Comparison of ENCODE assay signal across 18 cellular contexts in the genomic region with DNA sequence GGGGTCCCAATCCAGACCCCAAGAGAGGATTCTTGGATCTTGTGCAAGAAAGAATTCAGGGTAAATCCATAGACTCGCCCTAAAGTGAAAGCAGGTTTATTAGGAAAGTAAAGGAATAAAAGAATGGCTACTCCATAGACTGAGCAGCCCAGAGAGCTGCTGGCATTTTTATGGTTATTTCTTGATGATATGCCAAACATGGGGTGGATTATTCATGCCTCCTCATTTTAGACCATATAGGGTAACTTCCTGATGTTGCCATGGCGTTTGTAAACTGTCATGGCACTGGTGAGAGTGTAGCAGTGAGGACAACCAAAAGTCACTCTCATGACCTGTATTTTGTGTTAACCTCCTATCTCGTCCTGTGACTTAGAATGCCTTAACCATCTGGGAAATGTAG.
DNase-seq lines count a peak whose midpoint lies in the region; ATAC-seq and TF ChIP-seq lines count a peak whose summit lies in the region.
"Had no signal": no experiment of that assay in that cellular context is flagged by ENCODE, and none has a peak within 500 bp of the region (broad histone marks: within the 10 kb centered on the region; RNA-seq: fewer than 3 reads in every experiment).

No MANE protein-coding gene starts in this region.

- no peak overlapping the region for H3K4me2 ChIP-seq in hepatocyte
- H3K4me2 ChIP-seq in smooth muscle cell: no peak overlapping the region

- H3F3A ChIP-seq in smooth muscle cell (ENCODE audit: low read depth): no peaks in the 10 kb centered on the region

- H3K27me3 ChIP-seq in HUES64 (ENCODE audit: insufficient read depth, low read length) (no peaks in the 10 kb centered on the region), hepatocyte (no peaks in the 10 kb centered on the region), smooth muscle cell (ENCODE audit: low read depth) (no peaks in the 10 kb centered on the region)
- H3K27me3 ChIP-seq: Peyer's patch had no signal

- H3K4me1 ChIP-seq in HUES64 (ENCODE audit: insufficient read depth, low read length): peaks cover 46% of the 10 kb centered on the region
- H3K4me1 ChIP-seq in hepatocyte (ENCODE audit: insufficient read depth): no peaks in the 10 kb centered on the region
- H3K4me1 ChIP-seq in smooth muscle cell (ENCODE audit: low read depth): peaks cover 15% of the 10 kb centered on the region
- H3K4me1 ChIP-seq: Peyer's patch had no signal

- H4K20me1 ChIP-seq in hepatocyte (ENCODE audit: insufficient read depth, poor library complexity, severe bottlenecking) (no peaks in the 10 kb centered on the region), smooth muscle cell (ENCODE audit: low read depth) (no peaks in the 10 kb centered on the region)

- DNase-seq in DMS 273 (lab: John Stamatoyannopoulos, UW; ENCODE audit: unreplicated experiment) (peak; percentile 4), DMS 273 treated with DMSO at 0.1 percent for 48 hours (lab: John Stamatoyannopoulos, UW) (no peak), hepatocyte (ENCODE audit: low spot score) (no peak), smooth muscle cell (lab: John Stamatoyannopoulos, UW; ENCODE audit: unreplicated experiment) (no peak), germinal center (ENCODE audit: low spot score) (no peak), DMS79 (lab: John Stamatoyannopoulos, UW) (no peak)
- DNase-seq: C1 segment of cervical spinal cord, DMS153, NCI-H1417, NCI-H1930, NCI-H2171, NCI-H446 treated with DMSO at 0.1 percent for 48 hours, NCI-H774, Peyer's patch, SHP77 treated with DMSO at 0.1 percent for 48 hours had no signal

- H3K9me2 ChIP-seq in hepatocyte (replicated peaks; ENCODE audit: insufficient read depth): no peaks in the 10 kb centered on the region

- H3K36me3 ChIP-seq in HUES64 (ENCODE audit: insufficient read depth, low read length) (no peaks in the 10 kb centered on the region), hepatocyte (replicated peaks; ENCODE audit: insufficient read depth, low read depth) (no peaks in the 10 kb centered on the region), smooth muscle cell (ENCODE audit: low read depth) (no peaks in the 10 kb centered on the region)
- H3K36me3 ChIP-seq: Peyer's patch had no signal

- H3K9me3 ChIP-seq in HUES64 (ENCODE audit: insufficient read depth, low read depth, low read length) (peaks cover 3% of the 10 kb centered on the region; the same call in 1 of the 2 replicates), hepatocyte (ENCODE audit: low read depth) (no peaks in the 10 kb centered on the region), smooth muscle cell (replicated peaks; ENCODE audit: low read depth) (no peaks in the 10 kb centered on the region)
- H3K9me3 ChIP-seq: Peyer's patch had no signal

- H3K9ac ChIP-seq in HUES64 (ENCODE audit: low read depth, low read length) (peak overlapping the region; percentile 74), smooth muscle cell (ENCODE audit: low read depth) (no peak overlapping the region)

- H3K79me2 ChIP-seq in hepatocyte: no peaks in the 10 kb centered on the region
- no peaks in the 10 kb centered on the region for H3K79me2 ChIP-seq in smooth muscle cell (ENCODE audit: low read depth)

- 0 out of 2 replicates have a peak overlapping the region, but pooled peaks have one; percentile 5 for H3K4me3 ChIP-seq in HUES64 (ENCODE audit: low read length)
- no peak overlapping the region for H3K4me3 ChIP-seq in hepatocyte
- H3K4me3 ChIP-seq in smooth muscle cell: no peak overlapping the region
- H3K4me3 ChIP-seq: Peyer's patch had no signal

- H2AFZ ChIP-seq in hepatocyte (no peak overlapping the region), smooth muscle cell (ENCODE audit: low read depth) (no peak overlapping the region)

- no peak for ATAC-seq in HG03280 (IDR thresholded peaks at IDR 0.05; ENCODE audit: unreplicated experiment)

- WGBS in HUES64: 74% methylated on average over 3 of the region's 3 CpGs
- 65% methylated on average over 3 of the region's 3 CpGs for WGBS in hepatocyte (ENCODE audit: low lambda C conversion rate, missing lambda C conversion rate)
- WGBS in smooth muscle cell (ENCODE audit: low lambda C conversion rate): 53% methylated on average over 3 of the region's 3 CpGs

- no peak for TF ChIP-seq CTCF in hepatocyte (IDR thresholded peaks at IDR 0.05; ENCODE audit: poor library complexity)
- no peak for TF ChIP-seq CTCF in smooth muscle cell (IDR thresholded peaks at IDR 0.05; ENCODE audit: borderline replicate concordance, insufficient read depth, poor library complexity, severe bottlenecking)

- H3K27ac ChIP-seq in HUES64 (ENCODE audit: low read depth, low read length) (peak overlapping the region; percentile 98), hepatocyte (peak overlapping the region; percentile 14), smooth muscle cell (ENCODE audit: low read depth) (peak overlapping the region; percentile 78)
- H3K27ac ChIP-seq: 22Rv1, Peyer's patch had no signal

Comparison
In these comparisons a context has a peak if more than half of its experiments do, and no peak if none do; other contexts are left out.
1. H3K27ac ChIP-seq: peak in every context shown above with its lines; median percentile 98 in HUES64; 78 in smooth muscle cell; 14 in hepatocyte.